ENCODE assay signal across 8 cellular contexts in genomic region chr15:77013786-77014136, GRCh38. TPM values are rescaled to one million over a fixed set of nuclear protein-coding genes. Genes with fewer than 3 reads are reported as not detected.
A peak's percentile ranks its signal among the peaks of the same experiment; 100 is the strongest.
DNase-seq lines count a peak whose midpoint lies in the region; ATAC-seq and TF ChIP-seq lines count a peak whose summit lies in the region.

No MANE protein-coding gene starts in this region.

- peak; percentile 40 for ATAC-seq in GM19035 (IDR thresholded peaks at IDR 0.05; ENCODE audit: unreplicated experiment)
- peak; percentile 26 for ATAC-seq in HG03565 (IDR thresholded peaks at IDR 0.05; ENCODE audit: unreplicated experiment)
- peak; percentile 88 to 91 for ATAC-seq in activated T-cell treated with anti-CD3 and anti-CD28 coated beads, Interleukin-2, amount 50 U/mL, for 72 hours (replicated peaks in 1 of 2)
- ATAC-seq in GM18519 (IDR thresholded peaks at IDR 0.05; ENCODE audit: low FRiP score, unreplicated experiment): no peak

- H3K36me3 ChIP-seq in spleen: peaks cover 0 to 33% (median 6%) of the 10 kb centered on the region in 6 donors

- peak; percentile 86 to 91 for DNase-seq in activated T-cell treated with anti-CD3 and anti-CD28 coated beads, Interleukin-2, amount 50 U/mL, for 72 hours
- DNase-seq in spleen: peak; percentile 90
- no peak for DNase-seq in NCI-H1092 treated with DMSO at 0.1 percent for 48 hours (lab: John Stamatoyannopoulos, UW)
- no peak for DNase-seq in NCI-H2171 treated with DMSO at 0.1 percent for 48 hours (lab: John Stamatoyannopoulos, UW)
- no peak for DNase-seq in NCI-H2227 treated with DMSO at 0.1 percent for 48 hours (lab: John Stamatoyannopoulos, UW)

- no peaks in the 10 kb centered on the region for H3K27me3 ChIP-seq in spleen (replicated peaks in 1 of 7)

- H3K9me3 Mint-ChIP-seq in activated T-cell treated with anti-CD3 and anti-CD28 coated beads, Interleukin-2, amount 50 U/mL, for 72 hours: no peaks in the 10 kb centered on the region

- peak overlapping the region in 1 of 8 donors; percentile 47 for H3K4me3 ChIP-seq in spleen

- H3K4me1 ChIP-seq in spleen: peaks cover 24 to 100% (median 86%) of the 10 kb centered on the region in 6 donors

- TF ChIP-seq CTCF in spleen (IDR thresholded peaks at IDR 0.05 in 8 of 11, conservative IDR thresholded peaks at IDR 0.05 in 3 of 11): peak in 3 of 11 experiments; percentile 18 to 31 (median 22)

- H3K27ac ChIP-seq in spleen: peak overlapping the region in 7 of 8 donors; percentile 55 to 89 (median 73)

- no peaks in the 10 kb centered on the region for H3K27me3 Mint-ChIP-seq in activated T-cell treated with anti-CD3 and anti-CD28 coated beads, Interleukin-2, amount 50 U/mL, for 72 hours (ENCODE audit: low read depth)

- H3K27ac Mint-ChIP-seq in activated T-cell treated with anti-CD3 and anti-CD28 coated beads, Interleukin-2, amount 50 U/mL, for 72 hours: peak overlapping the region; percentile 95

- H3K4me1 Mint-ChIP-seq in activated T-cell treated with anti-CD3 and anti-CD28 coated beads, Interleukin-2, amount 50 U/mL, for 72 hours (ENCODE audit: low read depth): peaks cover 92% of the 10 kb centered on the region

- H3K9me3 ChIP-seq in spleen: no peaks in the 10 kb centered on the region

- H3K4me3 Mint-ChIP-seq in activated T-cell treated with anti-CD3 and anti-CD28 coated beads, Interleukin-2, amount 50 U/mL, for 72 hours: peak overlapping the region; percentile 79 to 85

- 37 to 61% (median 50%) methylated on average over 5 of the region's 5 CpGs for WGBS in spleen, 5 donors

- TF ChIP-seq POLR2A in spleen (IDR thresholded peaks at IDR 0.05): no peak

- peaks cover 5 to 7% of the 10 kb centered on the region in 2 donors for H3K36me3 Mint-ChIP-seq in activated T-cell treated with anti-CD3 and anti-CD28 coated beads, Interleukin-2, amount 50 U/mL, for 72 hours (ENCODE audit: insufficient read depth in 2 of 2)

- intact Hi-C loops in spleen (cut with DNase I; ENCODE audit: low total_unique reads): no loop called here

RNA-seq across cellular contexts. Expression of gene PSTPIP1, which starts 18.8 kb away (rescaled TPM):
- total RNA-seq in activated T-cell treated with anti-CD3 and anti-CD28 coated beads, Interleukin-2, amount 50 U/mL, for 72 hours: 100 to 1,000 TPM; 141 to 152 TPM
- 100 to 1,000 TPM in 1 of 7 donors, 10 to 100 TPM in 6; 62.0 to 130 (median 82.6) TPM for total RNA-seq in spleen
- polyA plus RNA-seq in spleen: 100 to 1,000 TPM in 2 of 3 donors, 10 to 100 TPM in 1; 31.1 to 150 (median 115) TPM

RNA-seq across cellular contexts. Expression of gene TSPAN3, which starts 57.1 kb away (rescaled TPM):
- total RNA-seq in activated T-cell treated with anti-CD3 and anti-CD28 coated beads, Interleukin-2, amount 50 U/mL, for 72 hours: 10 to 100 TPM; 30.4 to 36.4 TPM
- total RNA-seq in spleen: 100 to 1,000 TPM in 6 of 7 donors, 10 to 100 TPM in 1; 98.5 to 276 (median 124) TPM
- 100 to 1,000 TPM; 117 to 160 (median 158) TPM for polyA plus RNA-seq in spleen

Comparison
In these comparisons a context has a peak if more than half of its experiments do, and no peak if none do; other contexts are left out.
1. DNase-seq: peak in activated T-cell treated with anti-CD3 and anti-CD28 coated beads, Interleukin-2, amount 50 U/mL, for 72 hours (2 of 2) and spleen (single experiment); none in NCI-H1092 treated with DMSO at 0.1 percent for 48 hours (single experiment), NCI-H2171 treated with DMSO at 0.1 percent for 48 hours (single experiment) and NCI-H2227 treated with DMSO at 0.1 percent for 48 hours (single experiment).